Comparison of ENCODE assay signal across 13 cellular contexts in the genomic region with DNA sequence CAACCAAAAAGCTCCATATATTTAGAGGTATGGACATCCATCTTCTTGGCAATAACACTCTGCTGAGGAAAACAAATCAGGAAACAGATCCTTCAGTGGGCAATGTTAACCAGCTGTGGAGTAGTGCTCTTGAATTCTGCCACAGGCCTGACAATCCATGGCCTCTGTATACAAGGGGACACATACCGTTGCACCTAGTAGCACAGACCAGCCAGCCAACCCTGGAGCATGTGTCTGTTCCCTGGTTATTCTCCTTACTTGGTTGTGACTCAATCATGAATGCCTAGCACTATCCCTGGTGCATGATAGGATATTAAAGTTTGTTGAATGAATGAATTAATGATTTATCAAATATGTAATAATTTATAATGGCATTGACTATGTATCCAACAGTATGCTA.
DNase-seq lines count a peak whose midpoint lies in the region; ATAC-seq and TF ChIP-seq lines count a peak whose summit lies in the region.
"Had no signal": no experiment of that assay in that cellular context is flagged by ENCODE, and none has a peak within 500 bp of the region (broad histone marks: within the 10 kb centered on the region; RNA-seq: fewer than 3 reads in every experiment).

No MANE protein-coding gene starts in this region.

- H3K36me3 ChIP-seq in cardiac muscle cell, result no peaks in the 10 kb centered on the region
- no peaks in the 10 kb centered on the region for H3K36me3 ChIP-seq in ovary
- H3K36me3 ChIP-seq: BLaER1 treated with 17β-estradiol and CSF1 and Interleukin-3, amounts not matched to agents 10 nM and 100 nM had no signal

- no peaks in the 10 kb centered on the region for H3K9me3 Mint-ChIP-seq in MCF 10A (ENCODE audit: unreplicated experiment)
- H3K9me3 Mint-ChIP-seq: GM23338 had no signal

- H3K27me3 ChIP-seq in cardiac muscle cell, result no peaks in the 10 kb centered on the region
- no peaks in the 10 kb centered on the region for H3K27me3 ChIP-seq in ovary
- H3K27me3 ChIP-seq: BLaER1 treated with 17β-estradiol and CSF1 and Interleukin-3, amounts not matched to agents 10 nM and 100 nM had no signal

- DNase-seq in Right ventricle myocardium superior, result no peak
- no peak for DNase-seq in cardiac septum (ENCODE audit: low spot score)
- DNase-seq in cardiac muscle cell (ENCODE audit: low read depth in 1 of 2, low spot score in 1 of 2), result no peak
- DNase-seq in left ventricle myocardium superior, result no peak
- DNase-seq in MCF 10A (ENCODE audit: unreplicated experiment), result no peak
- DNase-seq in ovary, result no peak
- DNase-seq in amygdala (lab: John Stamatoyannopoulos, UW), result no peak
- DNase-seq: 8988T; CD4-positive, CD25-positive, alpha-beta regulatory T cell; H7 had no signal

- H3K27ac Mint-ChIP-seq in MCF 10A (ENCODE audit: low read depth, unreplicated experiment), result no peak overlapping the region
- H3K27ac Mint-ChIP-seq: CD4-positive, CD25-positive, alpha-beta regulatory T cell; GM23338 had no signal

- no peak for TF ChIP-seq POLR2A in ovary (IDR thresholded peaks at IDR 0.05)

- H3K4me3 ChIP-seq in cardiac muscle cell, result no peak overlapping the region
- H3K4me3 ChIP-seq in ovary, result no peak overlapping the region
- H3K4me3 ChIP-seq: BLaER1 treated with 17β-estradiol and CSF1 and Interleukin-3, amounts not matched to agents 10 nM and 100 nM; GM23338 had no signal

- no peak for TF ChIP-seq EP300 in ovary (IDR thresholded peaks at IDR 0.05)

- intact Hi-C loops in Right ventricle myocardium superior (cut with DNase I), result no loop called here
- intact Hi-C loops in cardiac septum (cut with DNase I), result loop anchor here (5.0 kb wide), 2 partner anchors 45 to 105 kb away; no protein-coding TSS in a partner anchor
- intact Hi-C loops in left ventricle myocardium superior (cut with micrococcal nuclease), result no loop called here
- intact Hi-C loops in MCF 10A (cut with micrococcal nuclease), result no loop called here
- intact Hi-C loops in ovary (cut with DNase I), result no loop called here

- ATAC-seq in Right ventricle myocardium superior (ENCODE audit: poor library complexity), result peak; percentile 52
- ATAC-seq in left ventricle myocardium superior, result peak; percentile 46
- ATAC-seq: GM23338 had no signal

- no peak overlapping the region for H3K4me3 Mint-ChIP-seq in MCF 10A (ENCODE audit: unreplicated experiment)
- H3K4me3 Mint-ChIP-seq: CD4-positive, CD25-positive, alpha-beta regulatory T cell; GM23338 had no signal

- peaks cover 5% of the 10 kb centered on the region for H3K4me1 Mint-ChIP-seq in MCF 10A (ENCODE audit: insufficient read depth, unreplicated experiment)
- H3K4me1 Mint-ChIP-seq: GM23338 had no signal

- POLR2A ChIA-PET in MCF 10A (lab: Yijun Ruan, JAX), result no interaction called here

- 86 to 94% (median 93%) methylated on average over 1 of the region's 1 CpG for WGBS in ovary, 3 donors

- H3K27ac ChIP-seq in cardiac muscle cell (peak overlapping the region; percentile 33), ovary (no peak overlapping the region)
- H3K27ac ChIP-seq: BLaER1 treated with 17β-estradiol and CSF1 and Interleukin-3, amounts not matched to agents 10 nM and 100 nM; HL-60 had no signal

- H3K27me3 Mint-ChIP-seq in MCF 10A (ENCODE audit: insufficient read depth, unreplicated experiment), result no peaks in the 10 kb centered on the region

- peaks cover 6% of the 10 kb centered on the region for H3K36me3 Mint-ChIP-seq in MCF 10A (ENCODE audit: insufficient read depth, unreplicated experiment)
- H3K36me3 Mint-ChIP-seq: CD4-positive, CD25-positive, alpha-beta regulatory T cell had no signal

- TF ChIP-seq CTCF in cardiac muscle cell (IDR thresholded peaks at IDR 0.05; ENCODE audit: low read depth, low read length), result no peak
- TF ChIP-seq CTCF in MCF 10A (IDR thresholded peaks at IDR 0.05; ENCODE audit: unreplicated experiment), result no peak
- TF ChIP-seq CTCF in ovary (IDR thresholded peaks at IDR 0.05), result no peak

- H3K4me1 ChIP-seq in cardiac muscle cell (ENCODE audit: low read depth), result peaks cover 25% of the 10 kb centered on the region
- H3K4me1 ChIP-seq in ovary (ENCODE audit: insufficient read depth), result no peaks in the 10 kb centered on the region
- H3K4me1 ChIP-seq: BLaER1 treated with 17β-estradiol and CSF1 and Interleukin-3, amounts not matched to agents 10 nM and 100 nM had no signal

- no TSS peak for BruUV-seq in MCF 10A (replicated peaks; lab: Mats Ljungman, UMichigan)

- CTCF ChIA-PET in MCF 10A (lab: Yijun Ruan, JAX), result no interaction called here

- no peaks in the 10 kb centered on the region for H3K9me3 ChIP-seq in cardiac muscle cell (ENCODE audit: low read depth)
- no peaks in the 10 kb centered on the region for H3K9me3 ChIP-seq in ovary
